In the genomic region with DNA sequence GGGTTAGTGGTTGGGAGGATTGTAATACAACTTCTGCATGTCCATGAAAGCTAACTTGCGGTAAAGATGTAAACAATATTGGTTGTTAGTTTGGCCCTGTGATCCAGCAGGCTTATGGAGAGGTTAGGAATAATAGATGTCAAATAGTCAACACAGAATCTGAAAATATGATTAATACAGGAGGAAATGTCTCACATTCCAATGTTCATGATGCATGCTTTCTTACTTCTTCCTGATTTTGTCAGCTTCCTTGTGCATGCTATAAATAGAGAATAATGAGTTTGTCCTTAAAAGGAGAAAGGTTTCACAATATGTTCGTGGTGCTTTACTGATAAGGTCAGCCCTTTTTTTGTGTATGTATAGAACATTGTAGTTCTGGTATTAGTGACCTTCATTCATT, we compare ENCODE assay signal across 15 cellular contexts.
DNase-seq lines count a peak whose midpoint lies in the region; FAIRE-seq and TF ChIP-seq lines count a peak whose summit lies in the region.
"Had no signal": no experiment of that assay in that cellular context is flagged by ENCODE, and none has a peak within 500 bp of the region (broad histone marks: within the 10 kb centered on the region; RNA-seq: fewer than 3 reads in every experiment).

No MANE protein-coding gene starts in this region.

- FAIRE-seq in D721Med (lab: Jason Lieb, UNC) = no peak

- H3K27me3 Mint-ChIP-seq in endothelial cell (ENCODE audit: unreplicated experiment) (peaks cover 2% of the 10 kb centered on the region), osteocyte (ENCODE audit: unreplicated experiment) (no peaks in the 10 kb centered on the region)
- no peaks in the 10 kb centered on the region for H3K27me3 Mint-ChIP-seq in T-helper 2 cell treated with Interferon-gamma antibody and Interleukin-4, amounts not matched to agents 5 μg/mL and 100 μg/mL, for 36 hours (ENCODE audit: low read depth)
- H3K27me3 Mint-ChIP-seq: activated CD4-positive, alpha-beta memory T cell treated with anti-CD3 and anti-CD28 coated beads, Interleukin-2, amount 10 ng/mL, durations not matched to agents 7 days and 5 days; activated naive CD8-positive, alpha-beta T cell treated with anti-CD3 and anti-CD28 coated beads, Interleukin-2, amount 10 ng/mL, durations not matched to agents 7 days and 5 days; memory B cell had no signal

- H3K4me1 Mint-ChIP-seq in endothelial cell (ENCODE audit: unreplicated experiment) (peaks cover 5% of the 10 kb centered on the region), osteocyte (ENCODE audit: unreplicated experiment) (peaks cover 30% of the 10 kb centered on the region)
- H3K4me1 Mint-ChIP-seq in T-helper 2 cell treated with Interferon-gamma antibody and Interleukin-4, amounts not matched to agents 5 μg/mL and 100 μg/mL, for 36 hours (ENCODE audit: low read depth) = no peaks in the 10 kb centered on the region
- H3K4me1 Mint-ChIP-seq: activated CD4-positive, alpha-beta memory T cell treated with anti-CD3 and anti-CD28 coated beads, Interleukin-2, amount 10 ng/mL, durations not matched to agents 7 days and 5 days; activated naive CD8-positive, alpha-beta T cell treated with anti-CD3 and anti-CD28 coated beads, Interleukin-2, amount 10 ng/mL, durations not matched to agents 7 days and 5 days; memory B cell had no signal

- TF ChIP-seq CTCF in endothelial cell (IDR thresholded peaks at IDR 0.05; ENCODE audit: unreplicated experiment) (no peak), osteocyte (IDR thresholded peaks at IDR 0.05) (no peak), D721Med (IDR thresholded peaks at IDR 0.05; ENCODE audit: insufficient read depth, missing control alignments) (no peak)

- no peaks in the 10 kb centered on the region for H3K36me3 Mint-ChIP-seq in endothelial cell (ENCODE audit: low read depth, unreplicated experiment)
- H3K36me3 Mint-ChIP-seq in osteocyte (ENCODE audit: unreplicated experiment) = no peaks in the 10 kb centered on the region
- no peaks in the 10 kb centered on the region for H3K36me3 Mint-ChIP-seq in T-helper 2 cell treated with Interferon-gamma antibody and Interleukin-4, amounts not matched to agents 5 μg/mL and 100 μg/mL, for 36 hours (ENCODE audit: low read depth)
- H3K36me3 Mint-ChIP-seq: activated naive CD8-positive, alpha-beta T cell treated with anti-CD3 and anti-CD28 coated beads, Interleukin-2, amount 10 ng/mL, durations not matched to agents 7 days and 5 days; memory B cell had no signal

- DNase-seq in ELR (ENCODE audit: low read depth) (peak; percentile 86), NCI-H460 (ENCODE audit: extremely low read depth, low read depth) (peak; percentile 1), endothelial cell (ENCODE audit: low spot score) (no peak), osteocyte (ENCODE audit: extremely low spot score, unreplicated experiment) (no peak), HK-2 (ENCODE audit: unreplicated experiment) (no peak), D721Med (ENCODE audit: insufficient read length, low spot score) (no peak)
- DNase-seq in T-helper 2 cell treated with Interferon-gamma antibody and Interleukin-4, amounts not matched to agents 5 μg/mL and 100 μg/mL, for 36 hours (ENCODE audit: low spot score) = no peak
- no peak for DNase-seq in central memory CD4-positive, alpha-beta T cell
- DNase-seq: activated CD4-positive, alpha-beta memory T cell treated with anti-CD3 and anti-CD28 coated beads, Interleukin-2, amount 10 ng/mL, durations not matched to agents 7 days and 5 days; activated naive CD8-positive, alpha-beta T cell treated with anti-CD3 and anti-CD28 coated beads, Interleukin-2, amount 10 ng/mL, durations not matched to agents 7 days and 5 days; DMS79; KG1; NCI-H446; sigmoid colon had no signal

- H3K27ac Mint-ChIP-seq in endothelial cell (ENCODE audit: unreplicated experiment) (peak overlapping the region; percentile 34), osteocyte (ENCODE audit: unreplicated experiment) (peak overlapping the region; percentile 74)
- no peak overlapping the region for H3K27ac Mint-ChIP-seq in T-helper 2 cell treated with Interferon-gamma antibody and Interleukin-4, amounts not matched to agents 5 μg/mL and 100 μg/mL, for 36 hours
- H3K27ac Mint-ChIP-seq: activated CD4-positive, alpha-beta memory T cell treated with anti-CD3 and anti-CD28 coated beads, Interleukin-2, amount 10 ng/mL, durations not matched to agents 7 days and 5 days; activated naive CD8-positive, alpha-beta T cell treated with anti-CD3 and anti-CD28 coated beads, Interleukin-2, amount 10 ng/mL, durations not matched to agents 7 days and 5 days; memory B cell had no signal

- H3K9me3 Mint-ChIP-seq in endothelial cell (ENCODE audit: unreplicated experiment) = no peaks in the 10 kb centered on the region
- peaks cover 16% of the 10 kb centered on the region for H3K9me3 Mint-ChIP-seq in osteocyte (ENCODE audit: unreplicated experiment)
- no peaks in the 10 kb centered on the region for H3K9me3 Mint-ChIP-seq in T-helper 2 cell treated with Interferon-gamma antibody and Interleukin-4, amounts not matched to agents 5 μg/mL and 100 μg/mL, for 36 hours
- H3K9me3 Mint-ChIP-seq: activated CD4-positive, alpha-beta memory T cell treated with anti-CD3 and anti-CD28 coated beads, Interleukin-2, amount 10 ng/mL, durations not matched to agents 7 days and 5 days; activated naive CD8-positive, alpha-beta T cell treated with anti-CD3 and anti-CD28 coated beads, Interleukin-2, amount 10 ng/mL, durations not matched to agents 7 days and 5 days had no signal

- H3K4me3 Mint-ChIP-seq in endothelial cell (ENCODE audit: unreplicated experiment) (no peak overlapping the region), osteocyte (ENCODE audit: unreplicated experiment) (no peak overlapping the region)
- H3K4me3 Mint-ChIP-seq in T-helper 2 cell treated with Interferon-gamma antibody and Interleukin-4, amounts not matched to agents 5 μg/mL and 100 μg/mL, for 36 hours = no peak overlapping the region
- H3K4me3 Mint-ChIP-seq: activated CD4-positive, alpha-beta memory T cell treated with anti-CD3 and anti-CD28 coated beads, Interleukin-2, amount 10 ng/mL, durations not matched to agents 7 days and 5 days; activated naive CD8-positive, alpha-beta T cell treated with anti-CD3 and anti-CD28 coated beads, Interleukin-2, amount 10 ng/mL, durations not matched to agents 7 days and 5 days; memory B cell had no signal

Comparison
In these comparisons a context has a peak if more than half of its experiments do, and no peak if none do; other contexts are left out.
1. DNase-seq: peak in ELR (single experiment) and NCI-H460 (single experiment); none in endothelial cell (single experiment), osteocyte (single experiment), HK-2 (single experiment), T-helper 2 cell treated with Interferon-gamma antibody and Interleukin-4, amounts not matched to agents 5 μg/mL and 100 μg/mL, for 36 hours (single experiment), central memory CD4-positive, alpha-beta T cell (single experiment) and D721Med (single experiment).